1 cellular context compared by ENCODE assay signal in the genomic region with DNA sequence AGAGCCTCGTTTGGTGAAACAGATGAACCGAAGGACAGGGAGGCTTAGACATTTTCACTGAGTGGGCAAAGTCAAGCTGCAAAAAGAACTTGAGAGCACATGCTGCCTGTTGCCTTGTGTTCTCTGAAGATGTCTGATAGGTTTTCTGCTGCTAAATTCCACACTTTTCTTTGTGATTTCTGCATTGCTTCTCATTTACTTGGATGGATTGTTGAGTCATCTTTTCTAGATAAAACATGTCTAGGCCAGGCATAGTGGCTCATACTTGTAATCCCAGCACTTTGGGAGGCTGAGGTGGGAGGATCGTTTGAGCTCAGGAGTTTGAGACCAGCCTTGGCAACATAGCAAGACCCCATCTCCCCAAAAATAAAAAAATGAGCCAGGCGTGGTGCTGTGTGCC.
TF ChIP-seq lines count a peak whose summit lies in the region.

No MANE protein-coding gene starts in this region.

TF ChIP-seq in K562, 482 proteins besides CTCF, POLR2A, EP300 and RAD21 (continued from another document):
- TF ChIP-seq CUX1 (CRISPR knock-in tag; IDR thresholded peaks at IDR 0.05) (no peak), ZNF785 (CRISPR knock-in tag; IDR thresholded peaks at IDR 0.05) (no peak), MLLT1 (IDR thresholded peaks at IDR 0.05) (no peak), FOXA3 (CRISPR knock-in tag; conservative IDR thresholded peaks at IDR 0.05 in 1 of 2, IDR thresholded peaks at IDR 0.05 in 1 of 2) (no peak), MAFG (tag; conservative IDR thresholded peaks at IDR 0.05) (0 out of 2 replicates have a peak, but pooled peaks have one; percentile 21), IRF1 (CRISPR knock-in tag; IDR thresholded peaks at IDR 0.05; ENCODE audit: borderline replicate concordance) (no peak), EZH2 (IDR thresholded peaks at IDR 0.05; ENCODE audit: borderline replicate concordance, low read depth, low read length) (no peak), C11orf30 (IDR thresholded peaks at IDR 0.05; ENCODE audit: low read depth) (peak; percentile 40; the same call in 1 of the 2 replicates), CEBPB (tag; IDR thresholded peaks at IDR 0.05) (no peak), ZNF316 (IDR thresholded peaks at IDR 0.05) (peak; percentile 57)
- TF ChIP-seq, protein P1, sequence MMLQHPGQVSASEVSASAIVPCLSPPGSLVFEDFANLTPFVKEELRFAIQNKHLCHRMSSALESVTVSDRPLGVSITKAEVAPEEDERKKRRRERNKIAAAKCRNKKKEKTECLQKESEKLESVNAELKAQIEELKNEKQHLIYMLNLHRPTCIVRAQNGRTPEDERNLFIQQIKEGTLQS (IDR thresholded peaks at IDR 0.05), result 0 out of 2 replicates have a peak, but pooled peaks have one; percentile 17
- TF ChIP-seq, protein P1 (CRISPR knock-in tag; conservative IDR thresholded peaks at IDR 0.05), result no peak
- TF ChIP-seq, protein P2, sequence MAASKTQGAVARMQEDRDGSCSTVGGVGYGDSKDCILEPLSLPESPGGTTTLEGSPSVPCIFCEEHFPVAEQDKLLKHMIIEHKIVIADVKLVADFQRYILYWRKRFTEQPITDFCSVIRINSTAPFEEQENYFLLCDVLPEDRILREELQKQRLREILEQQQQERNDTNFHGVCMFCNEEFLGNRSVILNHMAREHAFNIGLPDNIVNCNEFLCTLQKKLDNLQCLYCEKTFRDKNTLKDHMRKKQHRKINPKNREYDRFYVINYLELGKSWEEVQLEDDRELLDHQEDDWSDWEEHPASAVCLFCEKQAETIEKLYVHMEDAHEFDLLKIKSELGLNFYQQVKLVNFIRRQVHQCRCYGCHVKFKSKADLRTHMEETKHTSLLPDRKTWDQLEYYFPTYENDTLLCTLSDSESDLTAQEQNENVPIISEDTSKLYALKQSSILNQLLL (CRISPR knock-in tag; IDR thresholded peaks at IDR 0.05; ENCODE audit: borderline replicate concordance), result no peak
